23 cellular contexts compared by ENCODE assay signal in the genomic region with DNA sequence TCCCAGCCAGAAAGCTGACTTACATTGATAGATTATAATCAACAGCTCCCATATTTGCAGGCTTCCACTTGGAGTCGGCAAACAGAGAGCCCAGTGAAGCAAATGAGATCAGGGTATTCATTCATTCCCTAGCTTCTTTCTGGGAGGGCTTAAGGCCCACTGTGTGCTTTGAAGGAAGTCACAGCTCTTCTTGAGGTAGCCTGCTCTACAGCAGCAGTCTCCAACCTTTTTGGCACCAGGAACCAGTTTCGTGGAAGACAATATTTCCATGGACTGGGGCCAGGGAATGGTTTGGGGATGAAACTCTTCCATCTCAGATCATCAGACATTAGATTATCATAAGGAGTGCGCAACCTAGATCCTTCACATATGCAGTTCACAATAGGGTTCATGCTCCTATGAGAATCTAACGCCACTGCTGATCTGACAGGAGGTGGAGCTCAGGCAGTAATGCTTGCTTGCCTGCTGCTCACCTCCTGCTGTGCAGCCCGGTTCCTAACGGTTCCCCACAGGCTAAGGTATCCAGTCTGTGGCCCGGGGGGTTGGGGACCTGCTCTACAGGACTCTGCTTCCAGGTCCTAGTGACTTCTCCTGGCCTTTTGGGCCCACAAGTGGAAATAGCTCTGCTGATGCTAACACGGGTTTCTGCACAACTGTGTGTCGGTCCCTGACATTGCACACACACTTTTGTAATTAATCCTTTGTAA. TPM values are rescaled to one million over a fixed set of nuclear protein-coding genes. Genes with fewer than 3 reads are reported as not detected.
A peak's percentile ranks its signal among the peaks of the same experiment; 100 is the strongest.
DNase-seq lines count a peak whose midpoint lies in the region; ATAC-seq and TF ChIP-seq lines count a peak whose summit lies in the region.
"Had no signal": no experiment of that assay in that cellular context is flagged by ENCODE, and none has a peak within 500 bp of the region (broad histone marks: within the 10 kb centered on the region; RNA-seq: fewer than 3 reads in every experiment).

No MANE protein-coding gene starts in this region.

- H3K14ac ChIP-seq in trophoblast cell (ENCODE audit: low read length), result no peak overlapping the region

- H2AK5ac ChIP-seq in trophoblast cell (ENCODE audit: low read length), result no peak overlapping the region

- peak overlapping the region; percentile 34 for H3K27ac Mint-ChIP-seq in activated CD8-positive, alpha-beta memory T cell treated with anti-CD3 and anti-CD28 coated beads, Interleukin-2, amount 10 ng/mL, durations not matched to agents 7 days and 5 days
- H3K27ac Mint-ChIP-seq in endodermal cell, result no peak overlapping the region
- peak overlapping the region; percentile 48 for H3K27ac Mint-ChIP-seq in stimulated activated effector memory CD8-positive, alpha-beta T cell treated with anti-CD3 and anti-CD28 coated beads, Interleukin-12 subunit alpha, Interleukin-12 subunit beta, amount 100 ng/mL, for 72 hours
- H3K27ac Mint-ChIP-seq: IgD-negative memory B cell had no signal

- no peaks in the 10 kb centered on the region for H3K79me1 ChIP-seq in trophoblast cell (ENCODE audit: low read length)

- H3K36me3 ChIP-seq in H7 (replicated peaks; ENCODE audit: control insufficient read depth, insufficient read depth, low read length), result peaks cover 3% of the 10 kb centered on the region
- peaks cover 23% of the 10 kb centered on the region for H3K36me3 ChIP-seq in endodermal cell (ENCODE audit: control insufficient read depth, insufficient read depth, low read length)
- peaks cover 0 to 4% of the 10 kb centered on the region in 2 experiments for H3K36me3 ChIP-seq in trophoblast cell (ENCODE audit: control insufficient read depth in 1 of 2, insufficient read depth in 2 of 2, low read length in 2 of 2)
- H3K36me3 ChIP-seq: BE2C had no signal

- H3K4me3 ChIP-seq in H7 (ENCODE audit: insufficient read depth, low read depth, low read length) (no peak overlapping the region), endodermal cell (ENCODE audit: low read length) (no peak overlapping the region), trophoblast cell (ENCODE audit: low read depth, low read length) (no peak overlapping the region)
- H3K4me3 ChIP-seq: A549 had no signal

- no peak overlapping the region for H2AFZ ChIP-seq in trophoblast cell (ENCODE audit: insufficient read depth, low read length, poor library complexity)

- no peak overlapping the region for H3K23ac ChIP-seq in trophoblast cell (ENCODE audit: low read length)

- no peak overlapping the region for H3K9ac ChIP-seq in endodermal cell (ENCODE audit: extremely low read depth, low read length, poor library complexity, severe bottlenecking)
- no peak overlapping the region for H3K9ac ChIP-seq in trophoblast cell (ENCODE audit: low read length)
- H3K9ac ChIP-seq: SK-N-SH had no signal

- H3K4ac ChIP-seq in trophoblast cell (ENCODE audit: low read depth, low read length), result no peak overlapping the region

- peaks cover 7% of the 10 kb centered on the region for H3K4me1 ChIP-seq in endodermal cell (ENCODE audit: control insufficient read depth, insufficient read depth, low read length)
- H3K4me1 ChIP-seq in trophoblast cell (ENCODE audit: control insufficient read depth in 1 of 2, insufficient read depth in 2 of 2, low read length in 2 of 2), result peaks cover 3 to 5% of the 10 kb centered on the region in 2 experiments
- H3K4me1 ChIP-seq: A549, BE2C had no signal

- no peak overlapping the region for H2BK120ac ChIP-seq in trophoblast cell (ENCODE audit: insufficient read depth, low read length, poor library complexity)

- TF ChIP-seq CTCF in endodermal cell (conservative IDR thresholded peaks at IDR 0.05), result no peak

- H3K4me3 Mint-ChIP-seq in activated CD8-positive, alpha-beta memory T cell treated with anti-CD3 and anti-CD28 coated beads, Interleukin-2, amount 10 ng/mL, durations not matched to agents 7 days and 5 days, result no peak overlapping the region
- H3K4me3 Mint-ChIP-seq in endodermal cell, result no peak overlapping the region
- no peak overlapping the region for H3K4me3 Mint-ChIP-seq in stimulated activated effector memory CD8-positive, alpha-beta T cell treated with anti-CD3 and anti-CD28 coated beads, Interleukin-12 subunit alpha, Interleukin-12 subunit beta, amount 100 ng/mL, for 72 hours
- H3K4me3 Mint-ChIP-seq: IgD-negative memory B cell had no signal

- no peak overlapping the region for H3K4me2 ChIP-seq in trophoblast cell (ENCODE audit: low read length)
- H3K4me2 ChIP-seq: A549, SK-N-SH had no signal

- no peaks in the 10 kb centered on the region for H3K27me3 ChIP-seq in H7 (ENCODE audit: control insufficient read depth, insufficient read depth, low read length)
- no peaks in the 10 kb centered on the region for H3K27me3 ChIP-seq in endodermal cell (ENCODE audit: control insufficient read depth, insufficient read depth, low read length, poor library complexity, severe bottlenecking)
- H3K27me3 ChIP-seq in trophoblast cell (ENCODE audit: insufficient read depth, low read length), result no peaks in the 10 kb centered on the region

- H3K27ac ChIP-seq in endodermal cell (ENCODE audit: low read depth, low read length) (no peak overlapping the region), trophoblast cell (ENCODE audit: low read depth, low read length) (no peak overlapping the region)
- H3K27ac ChIP-seq: A549 had no signal

- H3K9me3 ChIP-seq in endodermal cell (ENCODE audit: control insufficient read depth, low read length) (peaks cover 12% of the 10 kb centered on the region), trophoblast cell (ENCODE audit: insufficient read depth, low read depth, low read length) (peaks cover 6% of the 10 kb centered on the region)
- H3K9me3 ChIP-seq: A549, BE2C had no signal

- CTCF ChIA-PET in activated CD8-positive, alpha-beta memory T cell treated with anti-CD3 and anti-CD28 coated beads, Interleukin-2, amount 10 ng/mL, durations not matched to agents 7 days and 5 days (lab: Charles Lee), result interaction anchor here (1.1 kb wide), 1 partner anchor 39 kb away, joined by 3 read pairs; no protein-coding TSS in a partner anchor

- no peak overlapping the region for H4K12ac ChIP-seq in trophoblast cell (ENCODE audit: low read depth, low read length)

- no peak overlapping the region for H4K91ac ChIP-seq in trophoblast cell (ENCODE audit: low read depth, low read length)

- peaks cover 10% of the 10 kb centered on the region for H3K36me3 Mint-ChIP-seq in activated CD8-positive, alpha-beta memory T cell treated with anti-CD3 and anti-CD28 coated beads, Interleukin-2, amount 10 ng/mL, durations not matched to agents 7 days and 5 days
- H3K36me3 Mint-ChIP-seq in endodermal cell (ENCODE audit: low read depth), result peaks cover 9% of the 10 kb centered on the region
- peaks cover 17% of the 10 kb centered on the region for H3K36me3 Mint-ChIP-seq in stimulated activated effector memory CD8-positive, alpha-beta T cell treated with anti-CD3 and anti-CD28 coated beads, Interleukin-12 subunit alpha, Interleukin-12 subunit beta, amount 100 ng/mL, for 72 hours

- H3K9me3 Mint-ChIP-seq in activated CD8-positive, alpha-beta memory T cell treated with anti-CD3 and anti-CD28 coated beads, Interleukin-2, amount 10 ng/mL, durations not matched to agents 7 days and 5 days (ENCODE audit: low read depth), result no peaks in the 10 kb centered on the region
- H3K9me3 Mint-ChIP-seq in endodermal cell, result peaks cover 10% of the 10 kb centered on the region
- no peaks in the 10 kb centered on the region for H3K9me3 Mint-ChIP-seq in stimulated activated effector memory CD8-positive, alpha-beta T cell treated with anti-CD3 and anti-CD28 coated beads, Interleukin-12 subunit alpha, Interleukin-12 subunit beta, amount 100 ng/mL, for 72 hours

- no peak overlapping the region for H2BK12ac ChIP-seq in trophoblast cell (ENCODE audit: low read length)

- no peak for ATAC-seq in activated CD8-positive, alpha-beta memory T cell treated with anti-CD3 and anti-CD28 coated beads, Interleukin-2, amount 10 ng/mL, durations not matched to agents 7 days and 5 days
- ATAC-seq in stimulated activated effector memory CD8-positive, alpha-beta T cell treated with anti-CD3 and anti-CD28 coated beads, Interleukin-12 subunit alpha, Interleukin-12 subunit beta, amount 100 ng/mL, for 72 hours, result no peak
- ATAC-seq: A549, Panc1 had no signal

- no peaks in the 10 kb centered on the region for H3K79me2 ChIP-seq in trophoblast cell (ENCODE audit: control insufficient read depth, insufficient read depth, low read length, poor library complexity)

- peaks cover 10% of the 10 kb centered on the region for H3K27me3 Mint-ChIP-seq in activated CD8-positive, alpha-beta memory T cell treated with anti-CD3 and anti-CD28 coated beads, Interleukin-2, amount 10 ng/mL, durations not matched to agents 7 days and 5 days
- peaks cover 12% of the 10 kb centered on the region for H3K27me3 Mint-ChIP-seq in endodermal cell (ENCODE audit: insufficient read depth)
- H3K27me3 Mint-ChIP-seq: IgD-negative memory B cell had no signal

- H3K18ac ChIP-seq in trophoblast cell (ENCODE audit: low read length), result no peak overlapping the region

- WGBS in endodermal cell (ENCODE audit: insufficient coverage in 1 of 2, insufficient read length in 1 of 2), 2 experiments, result 67 to 72% methylated on average over 6 to 9 of the region's 9 CpGs
- WGBS in trophoblast cell (ENCODE audit: extremely low coverage, insufficient coverage, insufficient read length), result no CpG with 5 or more reads among the region's 9 CpGs

- H2BK5ac ChIP-seq in trophoblast cell (ENCODE audit: low read depth, low read length, poor library complexity), result no peak overlapping the region

- peaks cover 8% of the 10 kb centered on the region for H3K4me1 Mint-ChIP-seq in activated CD8-positive, alpha-beta memory T cell treated with anti-CD3 and anti-CD28 coated beads, Interleukin-2, amount 10 ng/mL, durations not matched to agents 7 days and 5 days
- peaks cover 16% of the 10 kb centered on the region for H3K4me1 Mint-ChIP-seq in endodermal cell
- H3K4me1 Mint-ChIP-seq in stimulated activated effector memory CD8-positive, alpha-beta T cell treated with anti-CD3 and anti-CD28 coated beads, Interleukin-12 subunit alpha, Interleukin-12 subunit beta, amount 100 ng/mL, for 72 hours, result peaks cover 8% of the 10 kb centered on the region

- no peak overlapping the region for H4K8ac ChIP-seq in trophoblast cell (ENCODE audit: low read depth, low read length)

- DNase-seq in activated CD8-positive, alpha-beta memory T cell treated with anti-CD3 and anti-CD28 coated beads, Interleukin-2, amount 10 ng/mL, durations not matched to agents 7 days and 5 days, result no peak
- no peak for DNase-seq in activated CD8-positive, alpha-beta memory T cell treated with anti-CD3 and anti-CD28 coated beads, Interleukin-2, amount 50 U/mL, for 4 hours
- peak; percentile 38 for DNase-seq in H7
- DNase-seq in endodermal cell, result peak; percentile 70
- no peak for DNase-seq in stimulated activated effector memory CD8-positive, alpha-beta T cell treated with anti-CD3 and anti-CD28 coated beads, Interleukin-12 subunit alpha, Interleukin-12 subunit beta, amount 100 ng/mL, for 72 hours (ENCODE audit: low spot score in 2 of 2)
- DNase-seq in trophoblast cell, result no peak
- DNase-seq in H4 (ENCODE audit: low spot score), result no peak
- DNase-seq: BE2C, DMS79 treated with DMSO at 0.1 percent for 48 hours, HCEC 1CT, Karpas-422, NCI-H1048, NCI-H1436, NCI-H1930, NCI-H510A treated with DMSO at 0.1 percent for 48 hours, NCI-H748 treated with DMSO at 0.1 percent for 48 hours, SIG-M5, SK-N-SH had no signal

RNA-seq across cellular contexts. Expression of a gene that starts 13.7 kb away (rescaled TPM):
- total RNA-seq in activated CD8-positive, alpha-beta memory T cell treated with anti-CD3 and anti-CD28 coated beads, Interleukin-2, amount 10 ng/mL, durations not matched to agents 7 days and 5 days, result not detected
- total RNA-seq in H7 (2014; rRNA removed; shearing (Covaris generic)), result not detected in 2 replicates
- not detected for total RNA-seq in endodermal cell
- not detected for polyA plus RNA-seq in endodermal cell (2013, experiment 1 of 2)
- not detected for polyA plus RNA-seq in endodermal cell (2013, experiment 2 of 2)
- polyA plus RNA-seq in trophoblast cell (2013), result not detected in 2 replicates
- not detected in 2 replicates for total RNA-seq in H4 (2014; rRNA removed; shearing (Covaris generic))
- total RNA-seq: G401, MCF 10A had no signal
- polyA plus RNA-seq: A549, IgD-negative memory B cell, SK-N-SH had no signal

Comparison
In these comparisons a context has a peak if more than half of its experiments do, and no peak if none do; other contexts are left out.
1. DNase-seq: peak in H7 (single experiment) and endodermal cell (single experiment); none in activated CD8-positive, alpha-beta memory T cell treated with anti-CD3 and anti-CD28 coated beads, Interleukin-2, amount 10 ng/mL, durations not matched to agents 7 days and 5 days (single experiment), activated CD8-positive, alpha-beta memory T cell treated with anti-CD3 and anti-CD28 coated beads, Interleukin-2, amount 50 U/mL, for 4 hours (single experiment), stimulated activated effector memory CD8-positive, alpha-beta T cell treated with anti-CD3 and anti-CD28 coated beads, Interleukin-12 subunit alpha, Interleukin-12 subunit beta, amount 100 ng/mL, for 72 hours (0 of 2), trophoblast cell (0 of 2) and H4 (single experiment).